ENCODE assay signal across 15 cellular contexts in genomic region chr15:69522361-69522760, GRCh38.
"Had no signal": no experiment of that assay in that cellular context is flagged by ENCODE, and none has a peak within 500 bp of the region (broad histone marks: within the 10 kb centered on the region; RNA-seq: fewer than 3 reads in every experiment).

No MANE protein-coding gene starts in this region.

- H3K36me3 ChIP-seq: cardiac muscle cell, esophagus squamous epithelium, pancreas had no signal

- H3K36me3 Mint-ChIP-seq: activated naive CD8-positive, alpha-beta T cell; immature natural killer cell; naive thymus-derived CD8-positive, alpha-beta T cell; stimulated activated naive B cell treated with anti-CD40 and anti-IgM and Interleukin-4, amounts not matched to agents 10 μg/mL and 1 μg/mL and 100 μg/mL, for 72 hours had no signal

- H3K4me3 Mint-ChIP-seq: activated naive CD8-positive, alpha-beta T cell; activated T-helper 1 cell treated with anti-CD3 and anti-CD28 coated beads, Interleukin-12 subunit alpha, Interleukin-12 subunit beta, Interleukin-2, Interleukin-4 antibody, amounts not matched to agents 30 ng/mL and 10 ng/mL and 1 ng/mL, durations not matched to agents 14 hours and 24 hours and 36 hours; dendritic cell treated with granulocyte-macrophage colony-stimulating factor and Interleukin-4, amounts not matched to agents 40 ng/mL and 50 ng/mL, for 4 days; immature natural killer cell; naive thymus-derived CD8-positive, alpha-beta T cell; stimulated activated naive B cell treated with anti-CD40 and anti-IgM and Interleukin-4, amounts not matched to agents 10 μg/mL and 1 μg/mL and 100 μg/mL, for 72 hours had no signal

- H3K4me1 ChIP-seq: esophagus squamous epithelium, pancreas had no signal

- H3K27ac Mint-ChIP-seq: activated naive CD8-positive, alpha-beta T cell; activated T-helper 1 cell treated with anti-CD3 and anti-CD28 coated beads, Interleukin-12 subunit alpha, Interleukin-12 subunit beta, Interleukin-2, Interleukin-4 antibody, amounts not matched to agents 30 ng/mL and 10 ng/mL and 1 ng/mL, durations not matched to agents 14 hours and 24 hours and 36 hours; dendritic cell treated with granulocyte-macrophage colony-stimulating factor and Interleukin-4, amounts not matched to agents 40 ng/mL and 50 ng/mL, for 4 days; immature natural killer cell; naive thymus-derived CD8-positive, alpha-beta T cell; stimulated activated naive B cell treated with anti-CD40 and anti-IgM and Interleukin-4, amounts not matched to agents 10 μg/mL and 1 μg/mL and 100 μg/mL, for 72 hours had no signal

- H3K4me3 ChIP-seq: cardiac muscle cell, esophagus squamous epithelium, pancreas had no signal

- H3K9me3 Mint-ChIP-seq: activated T-helper 1 cell treated with anti-CD3 and anti-CD28 coated beads, Interleukin-12 subunit alpha, Interleukin-12 subunit beta, Interleukin-2, Interleukin-4 antibody, amounts not matched to agents 30 ng/mL and 10 ng/mL and 1 ng/mL, durations not matched to agents 14 hours and 24 hours and 36 hours; dendritic cell treated with granulocyte-macrophage colony-stimulating factor and Interleukin-4, amounts not matched to agents 40 ng/mL and 50 ng/mL, for 4 days; immature natural killer cell; naive thymus-derived CD8-positive, alpha-beta T cell; stimulated activated naive B cell treated with anti-CD40 and anti-IgM and Interleukin-4, amounts not matched to agents 10 μg/mL and 1 μg/mL and 100 μg/mL, for 72 hours had no signal

- DNase-seq: activated CD4-positive, alpha-beta T cell treated with anti-CD3 and anti-CD28 coated beads, Interleukin-2, amount 50 U/mL, for 48 hours; effector CD8-positive, alpha-beta T cell; esophagus squamous epithelium; immature natural killer cell; kidney glomerular epithelial cell; mesenchymal stem cell; naive thymus-derived CD8-positive, alpha-beta T cell; pancreas; stimulated activated naive B cell treated with anti-CD40 and anti-IgM and Interleukin-4, amounts not matched to agents 10 μg/mL and 1 μg/mL and 100 μg/mL, for 72 hours; T-helper 2 cell had no signal

- H3K27me3 ChIP-seq: pancreas had no signal

- H3K9me3 ChIP-seq: esophagus squamous epithelium, pancreas had no signal

- ATAC-seq: naive thymus-derived CD8-positive, alpha-beta T cell had no signal

- H3K27ac ChIP-seq: cardiac muscle cell, esophagus squamous epithelium, pancreas, VCaP had no signal
